ENCODE assay signal across 9 cellular contexts in the genomic region with DNA sequence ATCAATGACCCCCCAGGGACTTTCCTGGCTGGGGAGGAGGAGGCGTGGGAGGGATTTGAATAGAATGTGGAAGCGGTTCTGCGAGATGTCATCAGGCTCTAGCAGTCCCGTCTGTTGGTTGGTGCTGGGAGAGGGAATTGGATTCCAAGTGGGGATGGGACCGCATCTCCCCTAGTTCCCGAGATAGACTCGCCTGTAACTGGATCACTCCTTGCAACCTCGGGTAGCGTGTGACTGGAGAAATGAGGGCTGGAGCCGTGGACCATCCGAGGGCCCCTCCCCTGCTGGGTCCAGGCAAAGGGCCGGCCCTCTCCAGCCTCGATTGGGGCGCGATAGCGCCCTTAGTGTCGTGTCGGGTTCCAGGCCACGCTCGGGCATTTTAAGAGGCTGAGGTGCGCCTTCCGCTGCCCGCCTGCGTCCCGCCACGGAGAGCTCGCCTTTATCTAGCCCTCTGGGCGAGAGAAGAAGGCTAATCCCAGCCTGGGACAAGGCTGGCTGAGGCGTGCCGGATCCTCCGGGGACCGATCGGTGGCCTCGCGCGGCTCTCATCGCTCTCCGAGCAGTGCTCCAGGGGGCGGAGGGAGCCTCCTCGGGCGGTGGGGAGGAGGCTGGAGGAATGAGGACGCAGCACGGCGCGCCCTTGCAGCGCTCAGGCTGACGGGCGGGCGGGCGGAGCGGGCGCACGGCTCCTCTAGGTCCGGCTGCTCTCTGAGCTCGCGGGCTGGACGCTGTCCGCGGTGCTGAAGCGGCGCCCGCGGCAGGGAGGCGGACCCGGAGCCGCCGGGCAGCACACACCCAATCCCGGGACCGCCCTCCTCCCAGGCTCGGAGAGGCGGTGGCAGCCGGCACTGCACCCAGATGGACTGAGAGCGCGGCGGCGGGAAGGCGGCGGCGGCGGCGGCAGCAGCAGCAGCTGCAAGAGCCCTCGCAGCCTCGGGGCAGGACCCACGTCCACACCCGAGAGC.
A peak's percentile ranks its signal among the peaks of the same experiment; 100 is the strongest.
DNase-seq lines count a peak whose midpoint lies in the region; ATAC-seq lines count a peak whose summit lies in the region.
"Had no signal": no experiment of that assay in that cellular context is flagged by ENCODE, and none has a peak within 500 bp of the region (broad histone marks: within the 10 kb centered on the region; RNA-seq: fewer than 3 reads in every experiment).

No MANE protein-coding gene starts in this region.

- no peaks in the 10 kb centered on the region for H3K36me3 ChIP-seq in HUES64 (ENCODE audit: insufficient read depth, low read length)
- no peaks in the 10 kb centered on the region for H3K36me3 ChIP-seq in SK-N-MC (ENCODE audit: insufficient read depth, low read length)
- no peaks in the 10 kb centered on the region for H3K36me3 ChIP-seq in neuronal stem cell (replicated peaks in 1 of 2; ENCODE audit: control insufficient read depth in 2 of 2, insufficient read depth in 2 of 2, low read length in 2 of 2)

- peak overlapping the region; percentile 7 for H3K4me3 Mint-ChIP-seq in activated naive CD4-positive, alpha-beta T cell treated with anti-CD3 and anti-CD28 coated beads, Interleukin-2, amount 50 U/mL, for 24 hours
- H3K4me3 Mint-ChIP-seq: activated naive CD8-positive, alpha-beta T cell had no signal

- no peak overlapping the region for H3K14ac ChIP-seq in neuronal stem cell (ENCODE audit: low read length)

- ATAC-seq in HG03378 (IDR thresholded peaks at IDR 0.05; ENCODE audit: unreplicated experiment) = no peak

- H3K4me2 ChIP-seq in neuronal stem cell (ENCODE audit: insufficient read depth, low read length, poor library complexity, severe bottlenecking) = peak overlapping the region; percentile 73

- H4K8ac ChIP-seq in neuronal stem cell (ENCODE audit: low read depth, low read length) = no peak overlapping the region

- peaks cover 5% of the 10 kb centered on the region for H3K4me1 Mint-ChIP-seq in activated naive CD4-positive, alpha-beta T cell treated with anti-CD3 and anti-CD28 coated beads, Interleukin-2, amount 50 U/mL, for 24 hours

- peaks cover 34% of the 10 kb centered on the region for H3K27me3 Mint-ChIP-seq in activated naive CD4-positive, alpha-beta T cell treated with anti-CD3 and anti-CD28 coated beads, Interleukin-2, amount 50 U/mL, for 24 hours

- no peak overlapping the region for H3K18ac ChIP-seq in neuronal stem cell (ENCODE audit: low read length)

- no peak overlapping the region for H2BK15ac ChIP-seq in neuronal stem cell (ENCODE audit: low read length)

- H3K4ac ChIP-seq in neuronal stem cell (ENCODE audit: low read length) = no peak overlapping the region

- H3K4me1 ChIP-seq in HUES64 (ENCODE audit: insufficient read depth, low read length) = peaks cover 21% of the 10 kb centered on the region
- peaks cover 3 to 7% of the 10 kb centered on the region in 2 donors for H3K4me1 ChIP-seq in neuronal stem cell (ENCODE audit: control insufficient read depth in 2 of 2, insufficient read depth in 1 of 2, low read depth in 1 of 2, low read length in 2 of 2)

- H2AK5ac ChIP-seq in neuronal stem cell (ENCODE audit: low read depth, low read length) = no peak overlapping the region

- H2BK120ac ChIP-seq in neuronal stem cell (ENCODE audit: low read depth, low read length) = no peak overlapping the region

- H3K9me3 ChIP-seq in HUES64 (ENCODE audit: insufficient read depth, low read depth, low read length) (no peaks in the 10 kb centered on the region), SK-N-MC (ENCODE audit: low read depth, low read length) (no peaks in the 10 kb centered on the region), neuronal stem cell (replicated peaks in 1 of 2; ENCODE audit: control insufficient read depth in 2 of 2, insufficient read depth in 1 of 2, low read depth in 1 of 2, low read length in 2 of 2) (no peaks in the 10 kb centered on the region)

- H3K23ac ChIP-seq in neuronal stem cell (ENCODE audit: low read depth, low read length, poor library complexity) = no peak overlapping the region

- H3K9me3 Mint-ChIP-seq in activated naive CD4-positive, alpha-beta T cell treated with anti-CD3 and anti-CD28 coated beads, Interleukin-2, amount 50 U/mL, for 24 hours = no peaks in the 10 kb centered on the region

- no peak overlapping the region for H2BK12ac ChIP-seq in neuronal stem cell (ENCODE audit: low read length)

- no peak overlapping the region for H3K27ac Mint-ChIP-seq in activated naive CD4-positive, alpha-beta T cell treated with anti-CD3 and anti-CD28 coated beads, Interleukin-2, amount 50 U/mL, for 24 hours
- H3K27ac Mint-ChIP-seq: activated naive CD8-positive, alpha-beta T cell had no signal

- DNase-seq in EL = peak; percentile 93
- DNase-seq in SK-N-MC (ENCODE audit: low read depth, low spot score) = no peak
- peak; percentile 67 for DNase-seq in germinal center (ENCODE audit: low spot score)
- DNase-seq in neuronal stem cell (ENCODE audit: low spot score) = peak; percentile 95
- peak; percentile 80 for DNase-seq in superior temporal gyrus (ENCODE audit: extremely low spot score)

- H3K4me3 ChIP-seq in HUES64 (ENCODE audit: low read length) = peak overlapping the region; percentile 53
- 0 out of 2 replicates have a peak overlapping the region, but pooled peaks have one; percentile 28 for H3K4me3 ChIP-seq in SK-N-MC
- H3K4me3 ChIP-seq in neuronal stem cell (ENCODE audit: low read length in 2 of 2) = peak overlapping the region in 1 of 2 donors; percentile 69

- no peak overlapping the region for H3K27ac ChIP-seq in HUES64 (ENCODE audit: low read depth, low read length)
- H3K27ac ChIP-seq in SK-N-MC = no peak overlapping the region
- H3K27ac ChIP-seq in neuronal stem cell (replicated peaks; ENCODE audit: low read length) = no peak overlapping the region

- 2% methylated on average over 85 of the region's 85 CpGs for WGBS in HUES64
- WGBS in neuronal stem cell (ENCODE audit: extremely low coverage in 2 of 2, insufficient read length in 2 of 2, insufficient replicate concordance in 1 of 2), 2 donors = no CpG with 5 or more reads among the region's 85 CpGs

- H3K27me3 ChIP-seq in HUES64 (ENCODE audit: insufficient read depth, low read length) = peaks cover 38% of the 10 kb centered on the region
- H3K27me3 ChIP-seq in neuronal stem cell (ENCODE audit: control insufficient read depth in 3 of 3, insufficient read depth in 3 of 3, low read depth in 1 of 3, low read length in 3 of 3) = peaks cover 0 to 44% (median 35%) of the 10 kb centered on the region in 3 experiments

- peaks cover 3% of the 10 kb centered on the region for H3K36me3 Mint-ChIP-seq in activated naive CD4-positive, alpha-beta T cell treated with anti-CD3 and anti-CD28 coated beads, Interleukin-2, amount 50 U/mL, for 24 hours

- no peak overlapping the region for H2BK5ac ChIP-seq in neuronal stem cell (ENCODE audit: low read length)

- no peaks in the 10 kb centered on the region for H3K79me1 ChIP-seq in neuronal stem cell (ENCODE audit: low read depth, low read length)

- peak overlapping the region; percentile 87 for H2AFZ ChIP-seq in neuronal stem cell (ENCODE audit: low read length)

- no peak overlapping the region for H4K91ac ChIP-seq in neuronal stem cell (ENCODE audit: low read depth, low read length, poor library complexity)

- H3K9ac ChIP-seq in HUES64 (ENCODE audit: low read depth, low read length) (no peak overlapping the region), SK-N-MC (ENCODE audit: insufficient read length) (no peak overlapping the region), neuronal stem cell (ENCODE audit: low read depth, low read length, poor library complexity) (no peak overlapping the region)
